ENCODE assay signal across 21 cellular contexts in genomic region chr6:42795651-42796050, GRCh38. TPM values are rescaled to one million over a fixed set of nuclear protein-coding genes. Genes with fewer than 3 reads are reported as not detected.
DNase-seq lines count a peak whose midpoint lies in the region; ATAC-seq, FAIRE-seq and TF ChIP-seq lines count a peak whose summit lies in the region.
"Had no signal": no experiment of that assay in that cellular context is flagged by ENCODE, and none has a peak within 500 bp of the region (broad histone marks: within the 10 kb centered on the region; RNA-seq: fewer than 3 reads in every experiment).

No MANE protein-coding gene starts in this region.

- no peak overlapping the region for H4K8ac ChIP-seq in IMR-90 (ENCODE audit: low read depth in 2 of 2, low read length in 2 of 2)

- TF ChIP-seq EP300 in K562 (IDR thresholded peaks at IDR 0.05; ENCODE audit: low read length) (no peak), gastroesophageal sphincter (IDR thresholded peaks at IDR 0.05) (no peak)

- H4K5ac ChIP-seq in IMR-90 (ENCODE audit: low read depth, low read length) = no peak overlapping the region

- peaks cover 3% of the 10 kb centered on the region; the same call in 2 of the 3 replicates for H3K79me2 ChIP-seq in K562 (ENCODE audit: control insufficient read depth, insufficient read depth, low read length)

- in situ Hi-C loops in IMR-90 (cut with MboI; ENCODE audit: low sequenced_read_pairs) = no loop called here
- in situ Hi-C loops in K562 (cut with MboI) = no loop called here

- no peak overlapping the region for H3K4me3 ChIP-seq in CD8-positive, alpha-beta T cell (ENCODE audit: low read depth, low read length)
- H3K4me3 ChIP-seq in IMR-90 (ENCODE audit: insufficient read depth, low read depth, low read length) (no peak overlapping the region), K562 (no peak overlapping the region), gastroesophageal sphincter (no peak overlapping the region)
- H3K4me3 ChIP-seq in naive thymus-derived CD4-positive, alpha-beta T cell (ENCODE audit: low read length) = no peak overlapping the region
- H3K4me3 ChIP-seq: GM12878, GM23248 had no signal

- intact Hi-C loops in CD8-positive, alpha-beta T cell (cut with DNase I, micrococcal nuclease) = no loop called here
- intact Hi-C loops in IMR-90 (cut with micrococcal nuclease) (no loop called here), K562 (cut with micrococcal nuclease) (no loop called here), cardiac septum (cut with DNase I) (no loop called here)
- intact Hi-C loops in naive thymus-derived CD4-positive, alpha-beta T cell (cut with micrococcal nuclease) = loop anchor here in 1 of 2 donors (2.0 kb wide), 1 partner anchor 15 kb away; no protein-coding TSS in a partner anchor

- H3K27ac Mint-ChIP-seq in CD8-positive, alpha-beta T cell = peak overlapping the region; percentile 32
- H3K27ac Mint-ChIP-seq in naive thymus-derived CD4-positive, alpha-beta T cell = peak overlapping the region in 5 of 9 donors; percentile 6 to 50 (median 26)

- H4K91ac ChIP-seq in IMR-90 (ENCODE audit: insufficient read depth, low read depth, low read length) = no peak overlapping the region

- no peak overlapping the region for H3K4me3 Mint-ChIP-seq in CD8-positive, alpha-beta T cell
- peak overlapping the region in 1 of 10 donors; percentile 0 for H3K4me3 Mint-ChIP-seq in naive thymus-derived CD4-positive, alpha-beta T cell
- H3K4me3 Mint-ChIP-seq: CD8-positive, alpha-beta memory T cell had no signal

- H3K56ac ChIP-seq in IMR-90 (ENCODE audit: extremely low read depth, insufficient read depth, low read length) = no peak overlapping the region

- no peak overlapping the region for H2BK5ac ChIP-seq in IMR-90 (ENCODE audit: low read depth, low read length, poor library complexity, severe bottlenecking)

- H3K4ac ChIP-seq in IMR-90 (ENCODE audit: low read depth, low read length) = peak overlapping the region; percentile 22; the same call in 1 of the 2 replicates

- no peak overlapping the region for H3K18ac ChIP-seq in IMR-90 (ENCODE audit: low read depth, low read length)

- H2BK120ac ChIP-seq in IMR-90 (ENCODE audit: low read depth, low read length) = no peak overlapping the region

- H3K9me3 ChIP-seq in CD8-positive, alpha-beta T cell (ENCODE audit: low read length) = no peaks in the 10 kb centered on the region
- no peaks in the 10 kb centered on the region for H3K9me3 ChIP-seq in IMR-90 (ENCODE audit: control insufficient read depth, insufficient read depth, low read length)
- no peaks in the 10 kb centered on the region for H3K9me3 ChIP-seq in K562 (replicated peaks; ENCODE audit: control insufficient read depth, insufficient read depth, low read depth, low read length)
- H3K9me3 ChIP-seq in naive thymus-derived CD4-positive, alpha-beta T cell (ENCODE audit: control insufficient read depth in 2 of 3, low read length in 3 of 3) = no peaks in the 10 kb centered on the region
- no peaks in the 10 kb centered on the region for H3K9me3 ChIP-seq in gastroesophageal sphincter

- H3K79me1 ChIP-seq in IMR-90 (ENCODE audit: low read depth in 1 of 2, low read length in 2 of 2) = peaks cover 26 to 48% of the 10 kb centered on the region in 2 experiments

- H4K20me1 ChIP-seq in IMR-90 (ENCODE audit: insufficient read depth, low read length) = peaks cover 4% of the 10 kb centered on the region; the same call in 1 of the 2 replicates
- H4K20me1 ChIP-seq in K562 (replicated peaks; ENCODE audit: control insufficient read depth, insufficient read depth, low read length) = peaks cover 8% of the 10 kb centered on the region; the same call in 1 of the 2 replicates

- no peak overlapping the region for H2BK15ac ChIP-seq in IMR-90 (ENCODE audit: low read depth, low read length)

- no peak overlapping the region for H3K27ac ChIP-seq in CD8-positive, alpha-beta T cell (ENCODE audit: low read depth, low read length)
- H3K27ac ChIP-seq in IMR-90 (ENCODE audit: insufficient read depth, low read length) (no peak overlapping the region), K562 (ENCODE audit: extremely low read depth, low read depth, low read length) (no peak overlapping the region), gastroesophageal sphincter (no peak overlapping the region)
- no peak overlapping the region for H3K27ac ChIP-seq in naive thymus-derived CD4-positive, alpha-beta T cell (ENCODE audit: low read depth, low read length)
- H3K27ac ChIP-seq: GM23248 had no signal

- BruUV-seq in IMR-90 (replicated peaks; lab: Mats Ljungman, UMichigan) (no TSS peak), K562 (replicated peaks; lab: Mats Ljungman, UMichigan) (no TSS peak)

- TF ChIP-seq RAD21 in IMR-90 (IDR thresholded peaks at IDR 0.05; ENCODE audit: low read length) (no peak), K562 (CRISPR knock-in tag; conservative IDR thresholded peaks at IDR 0.05 in 1 of 2, IDR thresholded peaks at IDR 0.05 in 1 of 2) (no peak)

- no peak overlapping the region for H2AK9ac ChIP-seq in IMR-90 (replicated peaks; ENCODE audit: low read depth, low read length, poor library complexity)

- no peak for TF ChIP-seq CTCF in CD8-positive, alpha-beta T cell (IDR thresholded peaks at IDR 0.05)
- no peak for TF ChIP-seq CTCF in IMR-90 (conservative IDR thresholded peaks at IDR 0.05; ENCODE audit: low read depth, low read length)
- TF ChIP-seq CTCF in K562 (IDR thresholded peaks at IDR 0.05 in 2 of 3, conservative IDR thresholded peaks at IDR 0.05 in 1 of 3; ENCODE audit: insufficient read depth in 2 of 3, low read depth in 1 of 3, low read length in 3 of 3) = no peak
- TF ChIP-seq CTCF in gastroesophageal sphincter (IDR thresholded peaks at IDR 0.05) = no peak

- POLR2A ChIA-PET in CD8-positive, alpha-beta T cell (lab: Charles Lee) = no interaction called here
- POLR2A ChIA-PET in IMR-90 (lab: Charles Lee; ENCODE audit: unreplicated experiment) (no interaction called here), K562 (lab: Yijun Ruan, JAX) (interaction anchor here (0.6 kb wide), 1 partner anchor 254 kb away, joined by 4 read pairs; no protein-coding TSS in a partner anchor)
- POLR2A ChIA-PET in naive thymus-derived CD4-positive, alpha-beta T cell (lab: Charles Lee) = interaction anchor here (1.2 kb wide), 2 partner anchors 11 to 24 kb away, joined by 3 to 5 read pairs; no protein-coding TSS in a partner anchor

- CTCF ChIA-PET in CD8-positive, alpha-beta T cell (lab: Charles Lee) = no interaction called here
- CTCF ChIA-PET in IMR-90 (lab: Yijun Ruan, JAX) (no interaction called here), K562 (lab: Yijun Ruan, JAX; ENCODE audit: low intra/inter-chr PET ratio) (no interaction called here)
- CTCF ChIA-PET in naive thymus-derived CD4-positive, alpha-beta T cell (lab: Charles Lee) = interaction anchor here (0.9 kb wide), 1 partner anchor 16 kb away, joined by 6 read pairs; no protein-coding TSS in a partner anchor

- ATAC-seq in CD8-positive, alpha-beta T cell = no peak
- ATAC-seq in IMR-90 (ENCODE audit: low read depth) = no peak
- no peak for ATAC-seq in K562
- ATAC-seq in naive thymus-derived CD4-positive, alpha-beta T cell = no peak
- ATAC-seq in gastroesophageal sphincter = no peak
- ATAC-seq: GM12878 had no signal

- H2AK5ac ChIP-seq in IMR-90 (ENCODE audit: low read depth, low read length) = no peak overlapping the region

- peaks cover 34% of the 10 kb centered on the region for H3K4me1 Mint-ChIP-seq in CD8-positive, alpha-beta T cell (ENCODE audit: low read depth)
- H3K4me1 Mint-ChIP-seq in naive thymus-derived CD4-positive, alpha-beta T cell = peaks cover 13 to 30% (median 27%) of the 10 kb centered on the region in 7 donors

- peak overlapping the region; percentile 3; the same call in 1 of the 2 replicates for H3K23ac ChIP-seq in IMR-90 (ENCODE audit: low read depth, low read length)

- peaks cover 11% of the 10 kb centered on the region for H3K36me3 Mint-ChIP-seq in CD8-positive, alpha-beta T cell
- H3K36me3 Mint-ChIP-seq in naive thymus-derived CD4-positive, alpha-beta T cell = peaks cover 0 to 13% (median 2%) of the 10 kb centered on the region in 5 donors

- H2AFZ ChIP-seq in IMR-90 (replicated peaks; ENCODE audit: low read length, poor library complexity) = no peak overlapping the region
- H2AFZ ChIP-seq in K562 (ENCODE audit: low read depth, low read length) = no peak overlapping the region
- H2AFZ ChIP-seq: GM23248 had no signal

- dilution Hi-C loops in IMR-90 (cut with HindIII; ENCODE audit: low sequenced_read_pairs, unreplicated experiment) = no loop called here

- H3K14ac ChIP-seq in IMR-90 (replicated peaks; ENCODE audit: low read depth, low read length) = no peak overlapping the region

- H3K9me3 Mint-ChIP-seq in CD8-positive, alpha-beta T cell = no peaks in the 10 kb centered on the region
- peaks cover 0 to 1% (median 0%) of the 10 kb centered on the region in 11 donors for H3K9me3 Mint-ChIP-seq in naive thymus-derived CD4-positive, alpha-beta T cell
- H3K9me3 Mint-ChIP-seq: CD8-positive, alpha-beta memory T cell had no signal

- no CpG with 5 or more reads among the region's 1 CpG for WGBS in IMR-90 (ENCODE audit: extremely low coverage in 2 of 2, insufficient read length in 1 of 2), 2 experiments
- WGBS in K562 (ENCODE audit: insufficient coverage, low coverage, missing lambda C conversion rate) = 87% methylated on average over 1 of the region's 1 CpG
- WGBS in gastroesophageal sphincter (ENCODE audit: low coverage in 1 of 2), 2 donors = 100% methylated on average over 1 of the region's 1 CpG

- H3K27me3 Mint-ChIP-seq in CD8-positive, alpha-beta T cell (ENCODE audit: low read depth) = no peaks in the 10 kb centered on the region
- no peaks in the 10 kb centered on the region for H3K27me3 Mint-ChIP-seq in naive thymus-derived CD4-positive, alpha-beta T cell
- H3K27me3 Mint-ChIP-seq: CD8-positive, alpha-beta memory T cell had no signal

- no peak overlapping the region for H2BK20ac ChIP-seq in IMR-90 (ENCODE audit: low read depth, low read length)

- peaks cover 4% of the 10 kb centered on the region for H3K9me1 ChIP-seq in IMR-90 (ENCODE audit: insufficient read depth, low read length)
- peaks cover 4% of the 10 kb centered on the region for H3K9me1 ChIP-seq in K562 (ENCODE audit: control insufficient read depth, insufficient read depth, low read length)

- H3K27me3 ChIP-seq in CD8-positive, alpha-beta T cell (ENCODE audit: insufficient read depth, low read length) = no peaks in the 10 kb centered on the region
- H3K27me3 ChIP-seq in IMR-90 (ENCODE audit: control insufficient read depth, insufficient read depth, low read length) (no peaks in the 10 kb centered on the region), K562 (ENCODE audit: control insufficient read depth in 2 of 2, insufficient read depth in 2 of 2, low read length in 2 of 2) (no peaks in the 10 kb centered on the region), gastroesophageal sphincter (no peaks in the 10 kb centered on the region)
- no peaks in the 10 kb centered on the region for H3K27me3 ChIP-seq in naive thymus-derived CD4-positive, alpha-beta T cell (ENCODE audit: control insufficient read depth in 2 of 2, insufficient read depth in 2 of 2, low read length in 2 of 2)

- H3K4me2 ChIP-seq in IMR-90 (ENCODE audit: low read depth, low read length) (no peak overlapping the region), K562 (ENCODE audit: insufficient read depth, low read length) (no peak overlapping the region)

- no peak for DNase-seq in CD8-positive, alpha-beta T cell
- DNase-seq in IMR-90 (no peak), K562 (ENCODE audit: extremely low read depth in 1 of 4, low spot score in 3 of 4) (no peak), cardiac septum (ENCODE audit: low spot score) (no peak), NCI-H2029 treated with DMSO at 0.1 percent for 48 hours (lab: John Stamatoyannopoulos, UW) (no peak), NCI-H774 (lab: John Stamatoyannopoulos, UW) (no peak)
- DNase-seq in naive thymus-derived CD4-positive, alpha-beta T cell = no peak
- DNase-seq: C1 segment of cervical spinal cord; CD8-positive, alpha-beta memory T cell; DMS 273 treated with DMSO at 0.1 percent for 48 hours; DMS79; EL; GDM1; GM23248; H7; HCEC 1CT had no signal

- peaks cover 7% of the 10 kb centered on the region for H3K4me1 ChIP-seq in CD8-positive, alpha-beta T cell (ENCODE audit: insufficient read depth, low read length)
- H3K4me1 ChIP-seq in IMR-90 (ENCODE audit: control insufficient read depth, insufficient read depth, low read length) (peaks cover 8% of the 10 kb centered on the region), K562 (replicated peaks in 1 of 2; ENCODE audit: control insufficient read depth in 2 of 2, insufficient read depth in 2 of 2, low read length in 2 of 2) (peaks cover 0 to 4% of the 10 kb centered on the region in 2 experiments; a peak in 2 of 5 replicates), gastroesophageal sphincter (peaks cover 0 to 32% (median 11%) of the 10 kb centered on the region in 3 donors)
- H3K4me1 ChIP-seq in naive thymus-derived CD4-positive, alpha-beta T cell (ENCODE audit: control insufficient read depth in 2 of 2, insufficient read depth in 2 of 2, low read length in 2 of 2) = peaks cover 4 to 6% of the 10 kb centered on the region in 2 donors

- TF ChIP-seq POLR2A in IMR-90 (IDR thresholded peaks at IDR 0.05; ENCODE audit: low read depth, low read length) (no peak), K562 (conservative IDR thresholded peaks at IDR 0.05) (no peak), gastroesophageal sphincter (IDR thresholded peaks at IDR 0.05) (no peak)

- H3K9ac ChIP-seq in IMR-90 (ENCODE audit: low read depth, low read length) = no peak overlapping the region
- no peak overlapping the region for H3K9ac ChIP-seq in K562 (ENCODE audit: insufficient read depth in 1 of 2, low read depth in 2 of 2, low read length in 2 of 2)
- H3K9ac ChIP-seq: GM23248 had no signal

- H3K36me3 ChIP-seq in CD8-positive, alpha-beta T cell (ENCODE audit: insufficient read depth, low read length) = no peaks in the 10 kb centered on the region
- no peaks in the 10 kb centered on the region for H3K36me3 ChIP-seq in IMR-90 (ENCODE audit: control insufficient read depth, insufficient read depth, low read length)
- H3K36me3 ChIP-seq in K562 (ENCODE audit: control insufficient read depth, insufficient read depth, low read length) = no peaks in the 10 kb centered on the region
- H3K36me3 ChIP-seq in naive thymus-derived CD4-positive, alpha-beta T cell (ENCODE audit: control insufficient read depth in 2 of 3, insufficient read depth in 3 of 3, low read length in 3 of 3) = no peaks in the 10 kb centered on the region
- H3K36me3 ChIP-seq in gastroesophageal sphincter = no peaks in the 10 kb centered on the region

- no peak for FAIRE-seq in K562 (lab: Jason Lieb, UNC)
- FAIRE-seq: D721Med, GM12878, GM19239, H1 had no signal

RNA-seq across cellular contexts. Expression of gene BICRAL, which starts 13.8 kb away (rescaled TPM):
- 10 to 100 TPM; 14.4 to 14.8 TPM for total RNA-seq in CD8-positive, alpha-beta T cell
- total RNA-seq in IMR-90 (2012; rRNA removed) (4.7 and 6.1 TPM in 2 replicates), K562 (2014; rRNA removed) (3.7 and 4.4 TPM in 2 replicates), K562 (2014; rRNA removed; fragmentation: Illumina TruSeq; extraction: Trizol) (5.6 and 6.6 TPM in 2 replicates), K562 (2015; rRNA removed; fragmentation: Illumina TruSeq; extraction: Trizol) (5.2 and 5.7 TPM in 2 replicates), K562 (2021) (9.2 and 10.2 TPM in 2 replicates), cardiac septum (11.3 TPM), gastroesophageal sphincter (10 to 100 TPM; 13.9 to 28.5 (median 23.2) TPM)
- polyA plus RNA-seq in IMR-90 (2012; rRNA removed) (3.9 and 4.0 TPM in 2 replicates), K562 (2011; rRNA removed) (10.1 and 11.9 TPM in 2 replicates), K562 (2014; fragmentation: Illumina TruSeq; extraction: Trizol) (9.7 and 10.4 TPM in 2 replicates), K562 (2014; fragmentation: Nextera tagmentation; extraction: Ambion mirVana) (1 to 10 TPM; 1.2 to 1.4 TPM), K562 (2014; rRNA removed) (5.3 and 6.2 TPM in 2 replicates)
- 1.3 and 1.7 TPM in 2 replicates for polyA plus RNA-seq in IMR-90 (2012; cell fraction: cytosol; rRNA removed)
- 3.4 and 9.8 TPM in 2 replicates for polyA plus RNA-seq in IMR-90 (2012; cell fraction: nucleus; rRNA removed; ENCODE audit: low replicate concordance)
- 17.0 and 22.8 TPM in 2 replicates for total RNA-seq in K562 (2011; cell fraction: chromatin; rRNA removed; ENCODE audit: low replicate concordance)
- total RNA-seq in K562 (2011; cell fraction: nucleolus; rRNA removed) = 9.5 TPM in 2 replicates
- total RNA-seq in K562 (2011; cell fraction: nucleoplasm; rRNA removed) = 13.6 and 16.9 TPM in 2 replicates
- polyA plus RNA-seq in K562 (2011; cell fraction: cytosol; rRNA removed) = 9.1 and 13.7 TPM in 2 replicates
- polyA plus RNA-seq in K562 (2011; cell fraction: nucleus; rRNA removed) = 7.7 and 9.2 TPM in 2 replicates
- 5.7 and 7.4 TPM in 2 replicates for polyA plus RNA-seq in K562 (2012)
- 23.8 and 24.3 TPM in 2 replicates for polyA minus RNA-seq in K562 (2011; rRNA and poly(A)+ RNA removed)
- 10.1 and 10.7 TPM in 2 replicates for polyA minus RNA-seq in K562 (2011; cell fraction: cytosol; rRNA and poly(A)+ RNA removed)
- polyA minus RNA-seq in K562 (2011; cell fraction: nucleus; rRNA and poly(A)+ RNA removed) = 4.3 and 9.6 TPM in 2 replicates
- 10 to 100 TPM; 26.2 to 35.5 (median 31.8) TPM for total RNA-seq in naive thymus-derived CD4-positive, alpha-beta T cell
- 1 to 10 TPM; 2.4 to 5.0 TPM for polyA plus RNA-seq in naive thymus-derived CD4-positive, alpha-beta T cell

RNA-seq across cellular contexts. Expression of gene TBCC, which starts 49.7 kb away (rescaled TPM):
- total RNA-seq in CD8-positive, alpha-beta T cell = 10 to 100 TPM; 70.5 to 74.1 TPM
- total RNA-seq in IMR-90 (2012; rRNA removed) (32.6 and 33.9 TPM in 2 replicates), K562 (2014; rRNA removed) (34.1 and 55.1 TPM in 2 replicates), K562 (2014; rRNA removed; fragmentation: Illumina TruSeq; extraction: Trizol) (16.1 and 20.9 TPM in 2 replicates), K562 (2015; rRNA removed; fragmentation: Illumina TruSeq; extraction: Trizol) (31.3 and 31.9 TPM in 2 replicates), K562 (2021) (27.8 and 28.7 TPM in 2 replicates), cardiac septum (11.0 TPM), gastroesophageal sphincter (10 to 100 TPM; 32.0 to 44.2 (median 37.4) TPM)
- polyA plus RNA-seq in IMR-90 (2012; rRNA removed) (20.2 and 23.0 TPM in 2 replicates), K562 (2011; rRNA removed) (16.5 and 19.5 TPM in 2 replicates), K562 (2014; fragmentation: Illumina TruSeq; extraction: Trizol) (23.3 and 24.8 TPM in 2 replicates), K562 (2014; fragmentation: Nextera tagmentation; extraction: Ambion mirVana) (1 to 10 TPM; 2.8 to 5.0 TPM), K562 (2014; rRNA removed) (28.9 and 29.5 TPM in 2 replicates)
- 15.0 and 20.0 TPM in 2 replicates for polyA plus RNA-seq in IMR-90 (2012; cell fraction: cytosol; rRNA removed)
- 8.4 and 10.7 TPM in 2 replicates for polyA plus RNA-seq in IMR-90 (2012; cell fraction: nucleus; rRNA removed; ENCODE audit: low replicate concordance)
- 19.4 and 28.3 TPM in 2 replicates for total RNA-seq in K562 (2011; cell fraction: chromatin; rRNA removed; ENCODE audit: low replicate concordance)
- 29.3 and 40.5 TPM in 2 replicates for total RNA-seq in K562 (2011; cell fraction: nucleolus; rRNA removed)
- 32.5 and 32.9 TPM in 2 replicates for total RNA-seq in K562 (2011; cell fraction: nucleoplasm; rRNA removed)
- 20.2 and 26.4 TPM in 2 replicates for polyA plus RNA-seq in K562 (2011; cell fraction: cytosol; rRNA removed)
- 28.2 and 28.3 TPM in 2 replicates for polyA plus RNA-seq in K562 (2011; cell fraction: nucleus; rRNA removed)
- 24.3 and 30.8 TPM in 2 replicates for polyA plus RNA-seq in K562 (2012)
- polyA minus RNA-seq in K562 (2011; rRNA and poly(A)+ RNA removed) = 5.2 and 6.0 TPM in 2 replicates
- 8.4 and 9.8 TPM in 2 replicates for polyA minus RNA-seq in K562 (2011; cell fraction: cytosol; rRNA and poly(A)+ RNA removed)
- polyA minus RNA-seq in K562 (2011; cell fraction: nucleus; rRNA and poly(A)+ RNA removed) = 8.9 and 15.4 TPM in 2 replicates
- total RNA-seq in naive thymus-derived CD4-positive, alpha-beta T cell = 10 to 100 TPM; 39.6 to 74.8 (median 71.4) TPM
- 100 to 1,000 TPM; 103 to 119 TPM for polyA plus RNA-seq in naive thymus-derived CD4-positive, alpha-beta T cell

Comparison
In these comparisons a context has a peak if more than half of its experiments do, and no peak if none do; other contexts are left out.
1. POLR2A ChIA-PET loops: an anchor here in K562 (0.6 kb wide) and naive thymus-derived CD4-positive, alpha-beta T cell (1.2 kb wide); none called in CD8-positive, alpha-beta T cell and IMR-90.